2 cellular contexts compared by ENCODE assay signal in the genomic region with DNA sequence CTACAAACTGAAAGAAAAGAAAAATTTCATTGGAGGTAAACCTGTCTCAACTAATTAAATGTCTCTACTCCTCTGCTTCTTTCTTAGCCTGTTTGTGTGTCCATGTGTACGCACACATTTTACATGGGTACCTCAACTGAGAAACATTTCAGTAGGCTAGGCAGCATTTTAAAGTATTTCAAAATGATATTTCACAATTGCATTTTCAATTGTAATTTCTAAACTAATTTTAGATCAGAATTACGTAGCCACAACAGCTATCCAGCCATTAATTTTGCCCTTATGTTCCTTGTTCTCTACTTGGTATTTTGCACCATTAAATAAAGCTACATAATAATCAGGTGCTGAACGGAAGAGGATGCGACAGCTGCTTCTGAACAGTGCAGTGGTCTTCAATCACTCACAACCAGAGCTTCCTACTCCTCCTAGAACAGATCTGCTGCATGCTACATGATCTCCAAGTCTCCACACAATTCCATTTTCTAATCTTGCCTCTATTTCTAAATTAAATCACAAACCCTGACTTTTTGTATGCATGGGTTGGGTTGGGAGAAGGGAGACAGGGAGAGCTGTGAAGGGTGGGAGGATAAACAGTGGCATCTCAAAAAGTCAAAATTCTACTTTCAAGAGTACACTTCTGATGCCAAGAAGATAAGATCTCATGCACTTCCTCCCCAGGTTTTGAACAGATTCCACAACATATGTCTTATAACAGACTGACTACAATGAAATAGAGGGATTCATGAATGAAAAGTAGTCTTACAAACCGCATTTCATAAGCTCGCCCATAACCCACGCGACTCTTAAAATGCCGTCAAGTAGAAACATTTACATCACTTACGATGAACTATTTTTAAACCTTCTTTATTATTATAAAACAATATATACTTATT.
TF ChIP-seq lines count a peak whose summit lies in the region.

No MANE protein-coding gene starts in this region.

TF ChIP-seq in IMR-90, 13 proteins besides CTCF, POLR2A, EP300 and RAD21:
- TF ChIP-seq SMC3 (IDR thresholded peaks at IDR 0.05; ENCODE audit: low read depth, low read length) = no peak
- TF ChIP-seq CEBPB (IDR thresholded peaks at IDR 0.05; ENCODE audit: low read depth, low read length) = 0 out of 2 replicates have a peak, but pooled peaks have one; percentile 23
TF ChIP-seq in IMR-90: peak in this region for 1.

TF ChIP-seq in endothelial cell of umbilical vein, 7 proteins besides CTCF, POLR2A, EP300 and RAD21:
- peak; percentile 51 for TF ChIP-seq GATA2 (IDR thresholded peaks at IDR 0.05; ENCODE audit: insufficient read depth, insufficient read length, low read depth, low read length)
- no peak for TF ChIP-seq MYC (IDR thresholded peaks at IDR 0.05; ENCODE audit: low read depth, low read length)
